In the genomic region with DNA sequence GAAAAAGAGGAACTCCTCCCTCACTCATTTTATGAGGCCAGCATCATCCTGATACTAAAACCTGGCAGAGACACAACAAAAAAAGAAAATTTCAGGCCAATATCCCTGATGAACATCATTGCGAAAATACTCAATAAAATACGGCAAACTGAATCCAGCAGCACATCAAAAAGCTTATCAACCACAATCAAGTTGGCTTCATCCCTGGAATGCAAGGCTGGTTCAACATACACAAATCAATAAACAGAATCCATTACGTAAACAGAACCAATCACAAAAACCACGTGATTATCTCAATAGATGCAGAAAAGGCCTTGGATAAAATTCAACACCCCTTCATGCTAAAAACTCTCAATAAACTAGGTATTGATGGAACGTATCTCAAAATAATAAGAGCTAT, we compare ENCODE assay signal across 8 cellular contexts. TPM values are rescaled to one million over a fixed set of nuclear protein-coding genes. Genes with fewer than 3 reads are reported as not detected.
"Had no signal": no experiment of that assay in that cellular context is flagged by ENCODE, and none has a peak within 500 bp of the region (broad histone marks: within the 10 kb centered on the region; RNA-seq: fewer than 3 reads in every experiment).

No MANE protein-coding gene starts in this region.

RNA-seq across cellular contexts. Expression of gene SELL, which starts 1.7 kb away (rescaled TPM):
- total RNA-seq: kidney epithelial cell, myocyte had no signal

RNA-seq across cellular contexts. Expression of gene SELE, which starts 20.8 kb away (rescaled TPM):
- total RNA-seq: kidney epithelial cell; mammary epithelial cell; mononuclear cell; myocyte; naive thymus-derived CD4-positive, alpha-beta T cell had no signal
- polyA plus RNA-seq: hepatocyte; immature natural killer cell; keratinocyte; mammary epithelial cell; naive thymus-derived CD4-positive, alpha-beta T cell had no signal
